Comparison of ENCODE assay signal across 21 cellular contexts in genomic region chr13:30216111-30216510, GRCh38.
DNase-seq lines count a peak whose midpoint lies in the region; TF ChIP-seq lines count a peak whose summit lies in the region.
"Had no signal": no experiment of that assay in that cellular context is flagged by ENCODE, and none has a peak within 500 bp of the region (broad histone marks: within the 10 kb centered on the region; RNA-seq: fewer than 3 reads in every experiment).

No MANE protein-coding gene starts in this region.

- no CpG with 5 or more reads among the region's 2 CpGs for WGBS in mesendoderm (ENCODE audit: extremely low coverage, insufficient coverage, low lambda C conversion rate)

- H3K36me3 ChIP-seq in HUES6 (ENCODE audit: control insufficient read depth, insufficient read depth, low read length) (peaks cover 8% of the 10 kb centered on the region; the same call in 1 of the 2 replicates), mesendoderm (ENCODE audit: control insufficient read depth, insufficient read depth, low read length) (no peaks in the 10 kb centered on the region), ascending aorta (peaks cover 0 to 24% of the 10 kb centered on the region in 2 donors)

- no peak overlapping the region for H2BK120ac ChIP-seq in mesendoderm (ENCODE audit: low read depth, low read length)

- H3K27me3 Mint-ChIP-seq in chondrocyte (ENCODE audit: low read depth) (no peaks in the 10 kb centered on the region), nephron progenitor cell (ENCODE audit: low read depth, poor library complexity) (no peaks in the 10 kb centered on the region)
- H3K27me3 Mint-ChIP-seq: central memory CD8-positive, alpha-beta T cell had no signal

- peak overlapping the region; percentile 49 for H3K27ac Mint-ChIP-seq in chondrocyte (ENCODE audit: unreplicated experiment)
- H3K27ac Mint-ChIP-seq in nephron progenitor cell = no peak overlapping the region
- H3K27ac Mint-ChIP-seq: HFFc6 had no signal

- H3K4me1 Mint-ChIP-seq in chondrocyte (ENCODE audit: low read depth) (peaks cover 10% of the 10 kb centered on the region), nephron progenitor cell (no peaks in the 10 kb centered on the region)
- H3K4me1 Mint-ChIP-seq: central memory CD8-positive, alpha-beta T cell had no signal

- H3K4me3 Mint-ChIP-seq in chondrocyte (ENCODE audit: unreplicated experiment) (no peak overlapping the region), nephron progenitor cell (no peak overlapping the region)
- H3K4me3 Mint-ChIP-seq: activated T-cell treated with anti-CD3 and anti-CD28 coated beads, Interleukin-2, amount 50 U/mL, for 4 hours; central memory CD8-positive, alpha-beta T cell; HFFc6 had no signal

- H3K4ac ChIP-seq in mesendoderm (ENCODE audit: low read depth, low read length) = no peak overlapping the region

- no peak overlapping the region for H2BK5ac ChIP-seq in mesendoderm (ENCODE audit: low read length)

- H3K9ac ChIP-seq in HUES6 (ENCODE audit: low read length) = peak overlapping the region; percentile 13
- no peak overlapping the region for H3K9ac ChIP-seq in mesendoderm (ENCODE audit: low read length)

- no peak overlapping the region for H2BK15ac ChIP-seq in mesendoderm (replicated peaks; ENCODE audit: low read depth)

- no peak overlapping the region for H3K23ac ChIP-seq in mesendoderm (ENCODE audit: low read length)

- H3K27ac ChIP-seq in HUES6 (ENCODE audit: low read depth, low read length) (no peak overlapping the region), mesendoderm (ENCODE audit: low read depth, low read length) (no peak overlapping the region), ascending aorta (no peak overlapping the region)
- H3K27ac ChIP-seq: esophagus muscularis mucosa, gastroesophageal sphincter, upper lobe of right lung had no signal

- H3K56ac ChIP-seq in mesendoderm (ENCODE audit: low read length) = no peak overlapping the region

- no peaks in the 10 kb centered on the region for H3K79me1 ChIP-seq in mesendoderm (ENCODE audit: low read length)

- TF ChIP-seq CTCF in chondrocyte (IDR thresholded peaks at IDR 0.05) (peak; percentile 57), nephron progenitor cell (IDR thresholded peaks at IDR 0.05) (no peak), ascending aorta (IDR thresholded peaks at IDR 0.05) (no peak)

- H3K18ac ChIP-seq in mesendoderm (ENCODE audit: low read length) = no peak overlapping the region

- no peak overlapping the region for H3K4me2 ChIP-seq in mesendoderm (ENCODE audit: low read length)

- H3K9me3 Mint-ChIP-seq in chondrocyte (ENCODE audit: low read depth) (no peaks in the 10 kb centered on the region), nephron progenitor cell (peaks cover 4% of the 10 kb centered on the region)
- H3K9me3 Mint-ChIP-seq: activated T-cell treated with anti-CD3 and anti-CD28 coated beads, Interleukin-2, amount 50 U/mL, for 4 hours; central memory CD8-positive, alpha-beta T cell; HFFc6 had no signal

- peaks cover 6% of the 10 kb centered on the region; the same call in 1 of the 2 replicates for H3K4me1 ChIP-seq in HUES6 (ENCODE audit: control insufficient read depth, insufficient read depth, low read length)
- peaks cover 3% of the 10 kb centered on the region for H3K4me1 ChIP-seq in mesendoderm (ENCODE audit: control insufficient read depth, low read depth, low read length)
- no peaks in the 10 kb centered on the region for H3K4me1 ChIP-seq in ascending aorta
- H3K4me1 ChIP-seq: Caco-2, esophagus muscularis mucosa, gastroesophageal sphincter, upper lobe of right lung had no signal

- DNase-seq in EH (ENCODE audit: low read depth) (peak; percentile 18), chondrocyte (ENCODE audit: low spot score) (no peak), mesendoderm (peak; percentile 47), nephron progenitor cell (no peak), ascending aorta (ENCODE audit: low spot score in 2 of 2) (no peak)
- DNase-seq in stimulated activated CD4-positive, alpha-beta T cell treated with anti-CD3 and anti-CD28 coated beads, Interleukin-2, amount 100 ng/mL, for 48 hours = no peak
- DNase-seq: activated naive CD4-positive, alpha-beta T cell treated with Interleukin-2 at 50 U/mL for 16 hours; activated T-cell treated with anti-CD3 and anti-CD28 coated beads, Interleukin-2, amount 50 U/mL, for 4 hours; AML-193; amniotic stem cell; effector memory CD4-positive, alpha-beta T cell; HFFc6; posterior cingulate gyrus; stimulated activated CD4-positive, alpha-beta T cell treated with anti-CD3 and anti-CD28 coated beads, Interleukin-2, amount 100 ng/mL, for 24 hours; T1000; upper lobe of right lung had no signal

- peaks cover 2% of the 10 kb centered on the region for H3K36me3 Mint-ChIP-seq in chondrocyte (ENCODE audit: low read depth)
- H3K36me3 Mint-ChIP-seq in nephron progenitor cell (ENCODE audit: low read depth) = peaks cover 52% of the 10 kb centered on the region

- H3K27me3 ChIP-seq in HUES6 (ENCODE audit: control insufficient read depth, insufficient read depth, low read length) (no peaks in the 10 kb centered on the region), mesendoderm (ENCODE audit: insufficient read depth, low read length, poor library complexity) (no peaks in the 10 kb centered on the region), ascending aorta (no peaks in the 10 kb centered on the region)
- H3K27me3 ChIP-seq: esophagus muscularis mucosa, gastroesophageal sphincter, upper lobe of right lung had no signal

- intact Hi-C loops in ascending aorta (cut with DNase I) = no loop called here

- no peak overlapping the region for H4K5ac ChIP-seq in mesendoderm (ENCODE audit: low read length)

- H3K4me3 ChIP-seq in HUES6 (ENCODE audit: low read depth, low read length) = no peak overlapping the region
- H3K4me3 ChIP-seq in mesendoderm (ENCODE audit: low read length) = no peak overlapping the region
- H3K4me3 ChIP-seq in ascending aorta = no peak overlapping the region
- H3K4me3 ChIP-seq: esophagus muscularis mucosa, gastroesophageal sphincter, upper lobe of right lung had no signal

- H2AK5ac ChIP-seq in mesendoderm (ENCODE audit: low read length) = no peak overlapping the region

- H3K9me3 ChIP-seq in HUES6 (ENCODE audit: control insufficient read depth, insufficient read depth, low read depth, low read length) (no peaks in the 10 kb centered on the region), ascending aorta (no peaks in the 10 kb centered on the region)
- H3K9me3 ChIP-seq: Caco-2, esophagus muscularis mucosa, gastroesophageal sphincter, upper lobe of right lung had no signal

- H3K79me2 ChIP-seq in mesendoderm (ENCODE audit: control insufficient read depth, insufficient read depth, low read length) = no peaks in the 10 kb centered on the region

- no peak overlapping the region for H4K8ac ChIP-seq in mesendoderm (ENCODE audit: low read depth, low read length)

Comparison
In these comparisons a context has a peak if more than half of its experiments do, and no peak if none do; other contexts are left out.
1. DNase-seq: peak in EH (single experiment) and mesendoderm (single experiment); none in chondrocyte (single experiment), nephron progenitor cell (single experiment), ascending aorta (0 of 2) and stimulated activated CD4-positive, alpha-beta T cell treated with anti-CD3 and anti-CD28 coated beads, Interleukin-2, amount 100 ng/mL, for 48 hours (0 of 2).